17 cellular contexts compared by ENCODE assay signal in genomic region chr2:55934337-55934736, GRCh38. TPM values are rescaled to one million over a fixed set of nuclear protein-coding genes. Genes with fewer than 3 reads are reported as not detected.
DNase-seq lines count a peak whose midpoint lies in the region; ATAC-seq and TF ChIP-seq lines count a peak whose summit lies in the region.
"Had no signal": no experiment of that assay in that cellular context is flagged by ENCODE, and none has a peak within 500 bp of the region (broad histone marks: within the 10 kb centered on the region; RNA-seq: fewer than 3 reads in every experiment).

No MANE protein-coding gene starts in this region.

- no peaks in the 10 kb centered on the region for H3K9me3 ChIP-seq in OCI-LY3 (ENCODE audit: insufficient read depth, low read length)

- H3K4me3 ChIP-seq in Jurkat, Clone E6-1 (ENCODE audit: low read length), result peak overlapping the region; percentile 36
- no peak overlapping the region for H3K4me3 ChIP-seq in OCI-LY3 (ENCODE audit: low read length)

- TF ChIP-seq CTCF in OCI-LY3 (IDR thresholded peaks at IDR 0.05; ENCODE audit: low read depth, low read length), result no peak

- H3K27ac ChIP-seq in OCI-LY3 (ENCODE audit: low read length), result no peak overlapping the region
- H3K27ac ChIP-seq: 22Rv1 had no signal

- no peaks in the 10 kb centered on the region for H3K27me3 ChIP-seq in OCI-LY3 (ENCODE audit: low read depth, low read length)

- peaks cover 15% of the 10 kb centered on the region for H3K4me1 ChIP-seq in OCI-LY3 (ENCODE audit: low read length)

- no peaks in the 10 kb centered on the region for H4K20me1 ChIP-seq in OCI-LY3 (ENCODE audit: insufficient read depth, low read length)

- H2AFZ ChIP-seq in OCI-LY3 (ENCODE audit: low read depth, low read length), result peak overlapping the region; percentile 36; the same call in 1 of the 2 replicates

- no peak overlapping the region for H3K4me2 ChIP-seq in OCI-LY3 (ENCODE audit: low read length)

- DNase-seq in NOMO-1 treated with DMSO at 0.1 percent for 48 hours (lab: John Stamatoyannopoulos, UW; ENCODE audit: unreplicated experiment) (peak; percentile 11), NOMO-1 treated with dmso at 0.1 percent for 144 hours (lab: John Stamatoyannopoulos, UW; ENCODE audit: unreplicated experiment) (no peak), KG1 (lab: John Stamatoyannopoulos, UW) (no peak), A172 (ENCODE audit: low spot score) (no peak)
- DNase-seq in Jurkat, Clone E6-1 (ENCODE audit: low read depth, low spot score), result peak; percentile 94
- DNase-seq: C1 segment of cervical spinal cord; CD4-positive, CD25-positive, alpha-beta regulatory T cell; CD8-positive, alpha-beta memory T cell; COR-L47; DMS 273 treated with DMSO at 0.1 percent for 48 hours; DMS53; H9 had no signal

- H3K36me3 ChIP-seq in OCI-LY3 (replicated peaks; ENCODE audit: low read depth, low read length), result no peaks in the 10 kb centered on the region

- H3K79me2 ChIP-seq in OCI-LY3 (ENCODE audit: low read length), result no peaks in the 10 kb centered on the region

- H3K9ac ChIP-seq in OCI-LY3 (ENCODE audit: low read length), result no peak overlapping the region

- ATAC-seq in GM19463 (IDR thresholded peaks at IDR 0.05; ENCODE audit: unreplicated experiment), result no peak
- ATAC-seq: HepG2 had no signal

RNA-seq across cellular contexts. Expression of gene EFEMP1, which starts 10.8 kb away (rescaled TPM):
- polyA plus RNA-seq in Jurkat, Clone E6-1 (2012; ENCODE audit: insufficient read depth, insufficient read length), result 19.8 TPM
- total RNA-seq in A172 (2014; rRNA removed; shearing (Covaris generic)), result 9.8 and 12.3 TPM in 2 replicates
- total RNA-seq: CD4-positive, CD25-positive, alpha-beta regulatory T cell; CD8-positive, alpha-beta memory T cell; HepG2 had no signal
- polyA plus RNA-seq: CD4-positive, CD25-positive, alpha-beta regulatory T cell; CD8-positive, alpha-beta memory T cell; HepG2; IgD-negative memory B cell had no signal

Comparison
In these comparisons a context has a peak if more than half of its experiments do, and no peak if none do; other contexts are left out.
1. DNase-seq: peak in NOMO-1 treated with DMSO at 0.1 percent for 48 hours (single experiment) and Jurkat, Clone E6-1 (single experiment); none in NOMO-1 treated with dmso at 0.1 percent for 144 hours (single experiment), KG1 (single experiment) and A172 (single experiment).